In genomic region chr19:55640043-55640576, GRCh38 we compare ENCODE assay signal across 8 cellular contexts. TPM values are rescaled to one million over a fixed set of nuclear protein-coding genes. Genes with fewer than 3 reads are reported as not detected.
DNase-seq lines count a peak whose midpoint lies in the region; ATAC-seq and TF ChIP-seq lines count a peak whose summit lies in the region.

No MANE protein-coding gene starts in this region.

- H3K4me1 ChIP-seq in DOHH2 (ENCODE audit: control insufficient read depth, low read length) (peaks cover 59% of the 10 kb centered on the region), colonic mucosa (peaks cover 41% of the 10 kb centered on the region), liver (ENCODE audit: control insufficient read depth in 4 of 4, insufficient read depth in 4 of 4, low read length in 3 of 4) (peaks cover 28 to 83% (median 63%) of the 10 kb centered on the region in 4 donors)

- no peaks in the 10 kb centered on the region for H3K9me3 Mint-ChIP-seq in activated CD4-positive, alpha-beta T cell treated with anti-CD3 and anti-CD28 coated beads for 36 hours (ENCODE audit: low read depth)

- DNase-seq in LHCN-M2 (ENCODE audit: low read depth): peak; percentile 78
- peak; percentile 88 for DNase-seq in activated CD4-positive, alpha-beta T cell treated with anti-CD3 and anti-CD28 coated beads for 36 hours
- peak; percentile 60 for DNase-seq in colonic mucosa
- DNase-seq in stimulated activated CD4-positive, alpha-beta T cell treated with anti-CD3 and anti-CD28 coated beads, TNF-alpha, amount 100 ng/mL, for 4 hours (ENCODE audit: low read depth in 3 of 3): peak in 2 of 3 experiments; percentile 42 to 58
- no peak for DNase-seq in NOMO-1 treated with DMSO at 0.1 percent for 48 hours (lab: John Stamatoyannopoulos, UW; ENCODE audit: unreplicated experiment)

- no peaks in the 10 kb centered on the region for H3K27me3 ChIP-seq in DOHH2 (ENCODE audit: control insufficient read depth, low read length)
- H3K27me3 ChIP-seq in colonic mucosa: no peaks in the 10 kb centered on the region
- H3K27me3 ChIP-seq in liver (ENCODE audit: control insufficient read depth in 4 of 4, insufficient read depth in 4 of 4, low read length in 3 of 4): no peaks in the 10 kb centered on the region

- H3K27me3 Mint-ChIP-seq in activated CD4-positive, alpha-beta T cell treated with anti-CD3 and anti-CD28 coated beads for 36 hours: no peaks in the 10 kb centered on the region

- H3K4me1 Mint-ChIP-seq in activated CD4-positive, alpha-beta T cell treated with anti-CD3 and anti-CD28 coated beads for 36 hours: peaks cover 59% of the 10 kb centered on the region

- ATAC-seq in activated CD4-positive, alpha-beta T cell treated with anti-CD3 and anti-CD28 coated beads for 36 hours: peak; percentile 26
- ATAC-seq in GM19324 (IDR thresholded peaks at IDR 0.05; ENCODE audit: low FRiP score, unreplicated experiment): no peak

- intact Hi-C loops in activated CD4-positive, alpha-beta T cell treated with anti-CD3 and anti-CD28 coated beads for 36 hours (cut with DNase I, micrococcal nuclease): loop anchor here (1.0 to 5.0 kb wide), 7 partner anchors 33 to 1178 kb away; partner anchors contain the start of genes PPP6R1 (in 2 of the 2), ZNF865 (in 2 of the 2), KMT5C (in 1 of the 2) and LENG9 (in 1 of the 2)
- intact Hi-C loops in colonic mucosa (cut with DNase I): no loop called here

- peaks cover 50% of the 10 kb centered on the region for H3K36me3 Mint-ChIP-seq in activated CD4-positive, alpha-beta T cell treated with anti-CD3 and anti-CD28 coated beads for 36 hours (ENCODE audit: low read depth)

- H3K4me3 ChIP-seq in DOHH2 (ENCODE audit: low read length): peak overlapping the region; percentile 95
- H3K4me3 ChIP-seq in colonic mucosa: peak overlapping the region; percentile 81
- peak overlapping the region in 2 of 3 donors; percentile 65 to 86 for H3K4me3 ChIP-seq in liver (ENCODE audit: low read depth in 1 of 3, low read length in 3 of 3)

- H3K27ac ChIP-seq in DOHH2 (ENCODE audit: low read depth, low read length) (peak overlapping the region; percentile 99), colonic mucosa (peak overlapping the region; percentile 82), liver (ENCODE audit: low read depth in 1 of 2, low read length in 2 of 2) (peak overlapping the region; percentile 83 to 91)

- CTCF ChIA-PET in activated CD4-positive, alpha-beta T cell treated with anti-CD3 and anti-CD28 coated beads for 36 hours (lab: Charles Lee): interaction anchor here (0.9 to 2.1 kb wide), 3 partner anchors 14 to 59 kb away, joined by 5 to 15 read pairs (median 6); partner anchors contain the start of genes U2AF2 and ZNF579

- peaks cover 26% of the 10 kb centered on the region for H3F3A ChIP-seq in DOHH2 (ENCODE audit: control insufficient read depth, insufficient read depth)

- peak; percentile 12 to 48 for TF ChIP-seq RAD21 in liver (IDR thresholded peaks at IDR 0.05)

- H3K9me3 ChIP-seq in DOHH2 (ENCODE audit: control insufficient read depth, insufficient read depth, low read length): no peaks in the 10 kb centered on the region
- H3K9me3 ChIP-seq in colonic mucosa: no peaks in the 10 kb centered on the region
- no peaks in the 10 kb centered on the region for H3K9me3 ChIP-seq in liver (ENCODE audit: control insufficient read depth in 4 of 4, low read length in 3 of 4)

- peak overlapping the region; percentile 93 for H3K4me3 Mint-ChIP-seq in activated CD4-positive, alpha-beta T cell treated with anti-CD3 and anti-CD28 coated beads for 36 hours

- H3K9ac ChIP-seq in colonic mucosa (ENCODE audit: low read depth in 2 of 2, low read length in 2 of 2) (peak overlapping the region; percentile 66 to 74), liver (ENCODE audit: low read depth in 1 of 2, low read length in 2 of 2) (peak overlapping the region in 1 of 2 donors; percentile 60)

- H3K27ac Mint-ChIP-seq in activated CD4-positive, alpha-beta T cell treated with anti-CD3 and anti-CD28 coated beads for 36 hours: peak overlapping the region; percentile 91

- POLR2A ChIA-PET in activated CD4-positive, alpha-beta T cell treated with anti-CD3 and anti-CD28 coated beads for 36 hours (lab: Charles Lee): interaction anchor here (0.8 to 1.0 kb wide), 2 partner anchors 14 to 16 kb away, joined by 4 read pairs; partner anchors contain the start of gene ZNF784

- peaks cover 48% of the 10 kb centered on the region for H3K36me3 ChIP-seq in DOHH2 (ENCODE audit: control insufficient read depth, low read length)
- no peaks in the 10 kb centered on the region for H3K36me3 ChIP-seq in colonic mucosa
- peaks cover 0 to 3% (median under 1%) of the 10 kb centered on the region in 4 donors for H3K36me3 ChIP-seq in liver (ENCODE audit: control insufficient read depth in 4 of 4, insufficient read depth in 3 of 4, low read depth in 1 of 4, low read length in 3 of 4)

- TF ChIP-seq CTCF in DOHH2 (IDR thresholded peaks at IDR 0.05; ENCODE audit: low read depth, low read length, poor library complexity, severe bottlenecking) (peak; percentile 76), colonic mucosa (IDR thresholded peaks at IDR 0.05) (no peak), liver (IDR thresholded peaks at IDR 0.05; ENCODE audit: low read depth, low read length, missing input control) (peak; percentile 36)

- H3K79me2 ChIP-seq in DOHH2 (ENCODE audit: control insufficient read depth, low read length): peaks cover 83% of the 10 kb centered on the region

- no peaks in the 10 kb centered on the region for H3K9me2 ChIP-seq in DOHH2 (replicated peaks; ENCODE audit: control insufficient read depth, low read length)

- WGBS in liver: 25% methylated on average over 38 of the region's 38 CpGs

- peaks cover 3% of the 10 kb centered on the region; the same call in 1 of the 2 replicates for H4K20me1 ChIP-seq in DOHH2 (ENCODE audit: control insufficient read depth, insufficient read depth, low read depth, low read length)

- H3K4me2 ChIP-seq in DOHH2 (ENCODE audit: low read length): peak overlapping the region; percentile 87

TF ChIP-seq in liver, 16 proteins besides CTCF, POLR2A, EP300 and RAD21:
- TF ChIP-seq, protein P1, sequence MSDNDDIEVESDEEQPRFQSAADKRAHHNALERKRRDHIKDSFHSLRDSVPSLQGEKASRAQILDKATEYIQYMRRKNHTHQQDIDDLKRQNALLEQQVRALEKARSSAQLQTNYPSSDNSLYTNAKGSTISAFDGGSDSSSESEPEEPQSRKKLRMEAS (IDR thresholded peaks at IDR 0.05): peak; percentile 55
- TF ChIP-seq YY1 (IDR thresholded peaks at IDR 0.05): no peak
- TF ChIP-seq GABPA (IDR thresholded peaks at IDR 0.05 in 1 of 2, conservative IDR thresholded peaks at IDR 0.05 in 1 of 2): peak in 1 of 2 donors; percentile 14
TF ChIP-seq in liver: peak in this region for 2.

RNA-seq across cellular contexts. Expression of gene ZNF580, which starts 0.7 kb away (rescaled TPM):
- total RNA-seq in LHCN-M2 (2014; rRNA removed): 8.7 and 15.3 TPM in 2 replicates
- 62.5 TPM for polyA plus RNA-seq in LHCN-M2 (2012)
- total RNA-seq in activated CD4-positive, alpha-beta T cell treated with anti-CD3 and anti-CD28 coated beads for 36 hours: 10 to 100 TPM; 24.2 to 35.6 TPM
- total RNA-seq in colonic mucosa: 10 to 100 TPM; 18.0 to 28.6 TPM
- total RNA-seq in liver: 1 to 10 TPM; 2.6 to 5.0 TPM
- polyA plus RNA-seq in liver: 1 to 10 TPM; 5.1 to 5.2 TPM

RNA-seq across cellular contexts. Expression of gene ZNF581, which starts 3.3 kb away (rescaled TPM):
- total RNA-seq in LHCN-M2 (2014; rRNA removed) (11.4 and 15.4 TPM in 2 replicates), colonic mucosa (10 to 100 TPM; 16.0 to 20.3 TPM), liver (1 to 10 TPM; 2.1 to 7.3 TPM)
- polyA plus RNA-seq in LHCN-M2 (2012): 21.0 TPM
- 10 to 100 TPM; 18.9 to 26.9 TPM for total RNA-seq in activated CD4-positive, alpha-beta T cell treated with anti-CD3 and anti-CD28 coated beads for 36 hours
- 1 to 10 TPM; 4.8 to 5.6 TPM for polyA plus RNA-seq in liver

RNA-seq across cellular contexts. Expression of gene CCDC106, which starts 7.9 kb away (rescaled TPM):
- total RNA-seq in LHCN-M2 (2014; rRNA removed): 14.2 and 15.3 TPM in 2 replicates
- polyA plus RNA-seq in LHCN-M2 (2012): 15.9 TPM
- total RNA-seq in activated CD4-positive, alpha-beta T cell treated with anti-CD3 and anti-CD28 coated beads for 36 hours: 1 to 10 TPM; 6.2 to 6.3 TPM
- total RNA-seq in colonic mucosa: 1 to 10 TPM; 2.6 to 4.8 TPM
- total RNA-seq in liver: 1 to 10 TPM; 3.6 to 5.6 TPM
- 10 to 100 TPM in 1 of 2 donors, 1 to 10 TPM in 1; 6.1 to 13.5 TPM for polyA plus RNA-seq in liver

RNA-seq across cellular contexts. Expression of gene U2AF2, which starts 14.7 kb away (rescaled TPM):
- total RNA-seq in LHCN-M2 (2014; rRNA removed) (168 and 174 TPM in 2 replicates), colonic mucosa (100 to 1,000 TPM; 146 to 289 TPM), liver (10 to 100 TPM; 49.4 to 66.6 TPM)
- polyA plus RNA-seq in LHCN-M2 (2012): 161 TPM
- total RNA-seq in activated CD4-positive, alpha-beta T cell treated with anti-CD3 and anti-CD28 coated beads for 36 hours: 100 to 1,000 TPM; 252 to 292 TPM
- polyA plus RNA-seq in liver: 10 to 100 TPM in 1 of 2 donors, 1 to 10 TPM in 1; 8.6 to 53.1 TPM

RNA-seq across cellular contexts. Expression of gene ZNF784, which starts 15.7 kb away (rescaled TPM):
- total RNA-seq in LHCN-M2 (2014; rRNA removed) (3.3 and 5.5 TPM in 2 replicates), colonic mucosa (10 to 100 TPM in 1 of 2 donors, 1 to 10 TPM in 1; 9.9 to 10.2 TPM), liver (1 to 10 TPM; 3.9 to 6.0 TPM)
- 7.8 TPM for polyA plus RNA-seq in LHCN-M2 (2012)
- total RNA-seq in activated CD4-positive, alpha-beta T cell treated with anti-CD3 and anti-CD28 coated beads for 36 hours: 1 to 10 TPM; 3.2 to 4.3 TPM
- polyA plus RNA-seq in liver: 1 to 10 TPM in 1 of 2 donors, under 1 TPM in 1; 0.79 to 3.6 TPM
